11 cellular contexts compared by ENCODE assay signal in genomic region chr2:63992061-63992685, GRCh38.
"Had no signal": no experiment of that assay in that cellular context is flagged by ENCODE, and none has a peak within 500 bp of the region (broad histone marks: within the 10 kb centered on the region; RNA-seq: fewer than 3 reads in every experiment).

No MANE protein-coding gene starts in this region.

- H3K4me3 ChIP-seq: cardiac muscle cell, thyroid gland had no signal

- DNase-seq: activated CD4-positive, alpha-beta T cell treated with anti-CD3 and anti-CD28 coated beads for 48 hours; activated naive CD4-positive, alpha-beta T cell; activated naive CD8-positive, alpha-beta T cell treated with anti-CD3 and anti-CD28 coated beads, Interleukin-2, amount 50 U/mL, for 24 hours; effector CD4-positive, alpha-beta T cell; left cardiac atrium; natural killer cell; occipital lobe; T-helper 1 cell; thyroid gland; WERI-Rb-1 had no signal
